ENCODE assay signal across 8 cellular contexts in genomic region chr1:235971571-235972315, GRCh38.
A peak's percentile ranks its signal among the peaks of the same experiment; 100 is the strongest.
DNase-seq lines count a peak whose midpoint lies in the region; ATAC-seq lines count a peak whose summit lies in the region.

No MANE protein-coding gene starts in this region.

- H3K36me3 ChIP-seq in muscle layer of colon (ENCODE audit: insufficient read depth, low read length), result peaks cover 15% of the 10 kb centered on the region

- no peaks in the 10 kb centered on the region for H3K9me3 ChIP-seq in muscle layer of colon (ENCODE audit: low read length)

- peak overlapping the region; percentile 29 to 76 for H3K4me3 ChIP-seq in muscle layer of colon (ENCODE audit: low read depth in 1 of 2, low read length in 2 of 2)

- peak overlapping the region; percentile 81 for H3K9ac ChIP-seq in muscle layer of colon (ENCODE audit: low read length)

- peak; percentile 89 for DNase-seq in DMS53 treated with DMSO at 0.1 percent for 48 hours (lab: John Stamatoyannopoulos, UW; ENCODE audit: unreplicated experiment)
- peak; percentile 73 for DNase-seq in HuH-7.5 (ENCODE audit: low spot score)
- DNase-seq in OCI-M1 (lab: John Stamatoyannopoulos, UW), result peak; percentile 97
- DNase-seq in activated T-cell treated with anti-CD3 and anti-CD28 coated beads, Interleukin-2, amount 50 U/mL, for 1 hour, result peak; percentile 89
- DNase-seq in stimulated activated CD8-positive, alpha-beta memory T cell treated with anti-CD3 and anti-CD28 coated beads, Interleukin-7, amount 100 ng/mL, for 1 hour (ENCODE audit: low read depth in 2 of 2), result peak; percentile 73 to 80

- H3K4me1 ChIP-seq in muscle layer of colon (ENCODE audit: insufficient read depth, low read length), result peaks cover 7% of the 10 kb centered on the region

- ATAC-seq in GM21526 (IDR thresholded peaks at IDR 0.05; ENCODE audit: low FRiP score, unreplicated experiment) (peak; percentile 92), esophagus mucosa (peak; percentile 99)

- H3K27ac ChIP-seq in muscle layer of colon (ENCODE audit: low read depth, low read length), result peak overlapping the region; percentile 75

- H3K27me3 ChIP-seq in muscle layer of colon (ENCODE audit: control insufficient read depth in 1 of 2, insufficient read depth in 2 of 2, low read length in 2 of 2), result no peaks in the 10 kb centered on the region

Comparison
In these comparisons a context has a peak if more than half of its experiments do, and no peak if none do; other contexts are left out.
1. Peak in every context shown above with its lines: DNase-seq, ATAC-seq, H3K4me3 ChIP-seq and H3K27ac ChIP-seq.